In genomic region chr6:44064948-44065272, GRCh38 we compare ENCODE assay signal across 16 cellular contexts.
DNase-seq lines count a peak whose midpoint lies in the region; FAIRE-seq and TF ChIP-seq lines count a peak whose summit lies in the region.
"Had no signal": no experiment of that assay in that cellular context is flagged by ENCODE, and none has a peak within 500 bp of the region (broad histone marks: within the 10 kb centered on the region; RNA-seq: fewer than 3 reads in every experiment).

No MANE protein-coding gene starts in this region.

- no peak overlapping the region for H2BK120ac ChIP-seq in neuronal stem cell (ENCODE audit: low read depth, low read length)

- peaks cover 0 to 3% (median 0%) of the 10 kb centered on the region in 7 donors for H3K9me3 Mint-ChIP-seq in CD14-positive monocyte
- no peaks in the 10 kb centered on the region for H3K9me3 Mint-ChIP-seq in activated naive CD8-positive, alpha-beta T cell treated with anti-CD3 and anti-CD28 coated beads for 36 hours
- H3K9me3 Mint-ChIP-seq: activated naive CD4-positive, alpha-beta T cell treated with anti-CD3 and anti-CD28 coated beads, Interleukin-2, amount 50 U/mL, for 24 hours had no signal

- H2BK12ac ChIP-seq in neuronal stem cell (ENCODE audit: low read length) = no peak overlapping the region

- FAIRE-seq in endothelial cell of umbilical vein (lab: Jason Lieb, UNC) = no peak
- FAIRE-seq: D721Med, pancreas had no signal

- no peaks in the 10 kb centered on the region for H3K79me2 ChIP-seq in endothelial cell of umbilical vein (ENCODE audit: control insufficient read depth, insufficient read depth, low read length)

- H4K8ac ChIP-seq in neuronal stem cell (ENCODE audit: low read depth, low read length) = no peak overlapping the region

- H3K4me3 Mint-ChIP-seq in CD14-positive monocyte = peak overlapping the region; percentile 37 to 78
- no peak overlapping the region for H3K4me3 Mint-ChIP-seq in activated naive CD8-positive, alpha-beta T cell treated with anti-CD3 and anti-CD28 coated beads for 36 hours
- H3K4me3 Mint-ChIP-seq: activated naive CD4-positive, alpha-beta T cell treated with anti-CD3 and anti-CD28 coated beads, Interleukin-2, amount 50 U/mL, for 24 hours; stimulated activated naive CD8-positive, alpha-beta T cell treated with anti-CD3 and anti-CD28 coated beads, Interleukin-15, amount 100 ng/mL, for 72 hours had no signal

- H3K18ac ChIP-seq in neuronal stem cell (ENCODE audit: low read length) = no peak overlapping the region

- no peaks in the 10 kb centered on the region for H3K27me3 ChIP-seq in SJCRH30
- no peaks in the 10 kb centered on the region for H3K27me3 ChIP-seq in endothelial cell of umbilical vein (ENCODE audit: control insufficient read depth in 2 of 2, insufficient read depth in 2 of 2, low read length in 2 of 2)
- H3K27me3 ChIP-seq in neuronal stem cell (ENCODE audit: control insufficient read depth in 3 of 3, insufficient read depth in 3 of 3, low read depth in 1 of 3, low read length in 3 of 3) = no peaks in the 10 kb centered on the region
- H3K27me3 ChIP-seq: pancreas had no signal

- TF ChIP-seq CTCF in CD14-positive monocyte (IDR thresholded peaks at IDR 0.05) (no peak), endothelial cell of umbilical vein (IDR thresholded peaks at IDR 0.05; ENCODE audit: extremely low read depth in 1 of 2, insufficient read depth in 1 of 2, low read depth in 1 of 2, low read length in 2 of 2) (no peak)

- TF ChIP-seq POLR2A in endothelial cell of umbilical vein (IDR thresholded peaks at IDR 0.05; ENCODE audit: low read depth, low read length) = no peak

- no peaks in the 10 kb centered on the region for H3K79me1 ChIP-seq in neuronal stem cell (ENCODE audit: low read depth, low read length)

- peak overlapping the region; percentile 2 for H2BK15ac ChIP-seq in neuronal stem cell (ENCODE audit: low read length)

- peak overlapping the region; percentile 90 for H2AK5ac ChIP-seq in neuronal stem cell (ENCODE audit: low read depth, low read length)

- dilution Hi-C loops in endothelial cell of umbilical vein (cut with MboI; ENCODE audit: extremely low pct_ligation_motif_present, low sequenced_read_pairs) = no loop called here

- H3K36me3 Mint-ChIP-seq in CD14-positive monocyte = peaks cover 0 to 8% of the 10 kb centered on the region in 2 donors
- H3K36me3 Mint-ChIP-seq in activated naive CD8-positive, alpha-beta T cell treated with anti-CD3 and anti-CD28 coated beads for 36 hours = peaks cover 2% of the 10 kb centered on the region
- H3K36me3 Mint-ChIP-seq: activated naive CD4-positive, alpha-beta T cell treated with anti-CD3 and anti-CD28 coated beads, Interleukin-2, amount 50 U/mL, for 24 hours had no signal

- H3K9ac ChIP-seq in endothelial cell of umbilical vein (replicated peaks; ENCODE audit: extremely low read depth, insufficient read depth, low read length) (no peak overlapping the region), neuronal stem cell (ENCODE audit: low read depth, low read length, poor library complexity) (no peak overlapping the region)

- H3K27ac ChIP-seq in SJCRH30 (peak overlapping the region; percentile 25; the same call in 1 of the 2 replicates), endothelial cell of umbilical vein (ENCODE audit: insufficient read depth, low read depth, low read length) (peak overlapping the region; percentile 62), neuronal stem cell (replicated peaks; ENCODE audit: low read length) (no peak overlapping the region)
- H3K27ac ChIP-seq: pancreas had no signal

- intact Hi-C loops in CD14-positive monocyte (cut with micrococcal nuclease) (no loop called here), endothelial cell of umbilical vein (cut with micrococcal nuclease) (no loop called here)

- H3K4me3 ChIP-seq in SJCRH30 = no peak overlapping the region
- no peak overlapping the region for H3K4me3 ChIP-seq in endothelial cell of umbilical vein (replicated peaks in 1 of 3; ENCODE audit: insufficient read depth in 1 of 3, low read depth in 1 of 3, low read length in 3 of 3)
- no peak overlapping the region for H3K4me3 ChIP-seq in neuronal stem cell (ENCODE audit: low read length in 2 of 2)
- H3K4me3 ChIP-seq: pancreas had no signal

- H2AFZ ChIP-seq in endothelial cell of umbilical vein (ENCODE audit: low read depth, low read length) (peak overlapping the region; percentile 7), neuronal stem cell (ENCODE audit: low read length) (no peak overlapping the region)

- H3K4me2 ChIP-seq in endothelial cell of umbilical vein (ENCODE audit: insufficient read depth, low read length) (no peak overlapping the region), neuronal stem cell (ENCODE audit: insufficient read depth, low read length, poor library complexity, severe bottlenecking) (no peak overlapping the region)

- H3K9me3 ChIP-seq in SJCRH30 (replicated peaks) = no peaks in the 10 kb centered on the region
- no peaks in the 10 kb centered on the region for H3K9me3 ChIP-seq in endothelial cell of umbilical vein (replicated peaks; ENCODE audit: control insufficient read depth, insufficient read depth, low read length)
- peaks cover 0 to 5% of the 10 kb centered on the region in 2 donors for H3K9me3 ChIP-seq in neuronal stem cell (replicated peaks in 1 of 2; ENCODE audit: control insufficient read depth in 2 of 2, insufficient read depth in 1 of 2, low read depth in 1 of 2, low read length in 2 of 2)
- H3K9me3 ChIP-seq: pancreas had no signal

- no peak overlapping the region for H3K14ac ChIP-seq in neuronal stem cell (ENCODE audit: low read length)

- no peaks in the 10 kb centered on the region for H4K20me1 ChIP-seq in endothelial cell of umbilical vein (replicated peaks; ENCODE audit: control insufficient read depth, extremely low read depth, insufficient read depth, low read length)

- DNase-seq in CD14-positive monocyte (ENCODE audit: low spot score) (no peak), SJCRH30 (no peak), endothelial cell of umbilical vein (ENCODE audit: low read depth, low spot score) (no peak), neuronal stem cell (ENCODE audit: low spot score) (no peak), HK-2 (ENCODE audit: unreplicated experiment) (no peak)
- DNase-seq in activated naive CD8-positive, alpha-beta T cell treated with anti-CD3 and anti-CD28 coated beads for 36 hours = no peak
- DNase-seq in activated CD8-positive, alpha-beta memory T cell treated with anti-CD3 and anti-CD28 coated beads for 24 hours = no peak
- DNase-seq in stimulated activated CD4-positive, alpha-beta T cell treated with anti-CD3 and anti-CD28 coated beads, Interleukin-15, amount 100 ng/mL, for 24 hours = no peak
- DNase-seq: activated CD8-positive, alpha-beta memory T cell treated with anti-CD3 and anti-CD28 coated beads, Interleukin-2, amount 50 U/mL, for 48 hours; effector memory CD4-positive, alpha-beta T cell; NCI-H2107; stimulated activated naive CD8-positive, alpha-beta T cell treated with anti-CD3 and anti-CD28 coated beads, Interleukin-15, amount 100 ng/mL, for 72 hours; T1000 had no signal

- CTCF ChIA-PET in endothelial cell of umbilical vein (lab: Charles Lee) = interaction anchor here (0.8 to 2.1 kb wide), 7 partner anchors 9 to 295 kb away, joined by 3 to 6 read pairs (median 4); partner anchors contain the start of gene VEGFA

- peak overlapping the region; percentile 65 for H3K23ac ChIP-seq in neuronal stem cell (ENCODE audit: low read depth, low read length, poor library complexity)

- BruUV-seq in endothelial cell of umbilical vein (replicated peaks; lab: Mats Ljungman, UMichigan) = TSS peak; percentile 88

- H2BK5ac ChIP-seq in neuronal stem cell (ENCODE audit: low read length) = no peak overlapping the region

- H3K36me3 ChIP-seq in SJCRH30 (no peaks in the 10 kb centered on the region), endothelial cell of umbilical vein (ENCODE audit: control insufficient read depth in 2 of 2, extremely low read depth in 1 of 2, insufficient read depth in 2 of 2, low read length in 2 of 2) (no peaks in the 10 kb centered on the region), neuronal stem cell (replicated peaks in 1 of 2; ENCODE audit: control insufficient read depth in 2 of 2, insufficient read depth in 2 of 2, low read length in 2 of 2) (no peaks in the 10 kb centered on the region)
- H3K36me3 ChIP-seq: pancreas had no signal

- peaks cover 62% of the 10 kb centered on the region for H3K4me1 Mint-ChIP-seq in CD14-positive monocyte
- peaks cover 9% of the 10 kb centered on the region for H3K4me1 Mint-ChIP-seq in activated naive CD8-positive, alpha-beta T cell treated with anti-CD3 and anti-CD28 coated beads for 36 hours
- H3K4me1 Mint-ChIP-seq: activated naive CD4-positive, alpha-beta T cell treated with anti-CD3 and anti-CD28 coated beads, Interleukin-2, amount 50 U/mL, for 24 hours had no signal

- peak overlapping the region; percentile 94 to 100 (median 97) for H3K27ac Mint-ChIP-seq in CD14-positive monocyte
- no peak overlapping the region for H3K27ac Mint-ChIP-seq in activated naive CD8-positive, alpha-beta T cell treated with anti-CD3 and anti-CD28 coated beads for 36 hours
- H3K27ac Mint-ChIP-seq: activated naive CD4-positive, alpha-beta T cell treated with anti-CD3 and anti-CD28 coated beads, Interleukin-2, amount 50 U/mL, for 24 hours had no signal

- no CpG with 5 or more reads among the region's 3 CpGs for WGBS in neuronal stem cell (ENCODE audit: extremely low coverage in 2 of 2, insufficient read length in 2 of 2, insufficient replicate concordance in 1 of 2), 2 donors

- peaks cover 12 to 22% (median 19%) of the 10 kb centered on the region in 3 donors for H3K27me3 Mint-ChIP-seq in CD14-positive monocyte (ENCODE audit: low read depth in 3 of 3)
- H3K27me3 Mint-ChIP-seq in activated naive CD8-positive, alpha-beta T cell treated with anti-CD3 and anti-CD28 coated beads for 36 hours = peaks cover 6% of the 10 kb centered on the region

- peaks cover 5% of the 10 kb centered on the region for H3K4me1 ChIP-seq in SJCRH30
- peaks cover 22% of the 10 kb centered on the region for H3K4me1 ChIP-seq in endothelial cell of umbilical vein (ENCODE audit: control insufficient read depth, extremely low read depth, insufficient read depth, low read length)
- peaks cover 4 to 11% of the 10 kb centered on the region in 2 donors for H3K4me1 ChIP-seq in neuronal stem cell (ENCODE audit: control insufficient read depth in 2 of 2, insufficient read depth in 1 of 2, low read depth in 1 of 2, low read length in 2 of 2)
- H3K4me1 ChIP-seq: pancreas had no signal

- no peaks in the 10 kb centered on the region for H3K9me1 ChIP-seq in endothelial cell of umbilical vein (replicated peaks; ENCODE audit: control insufficient read depth, extremely low read depth, insufficient read depth, low read length)

- no peak overlapping the region for H3K4ac ChIP-seq in neuronal stem cell (ENCODE audit: low read length)

- H4K91ac ChIP-seq in neuronal stem cell (ENCODE audit: low read depth, low read length, poor library complexity) = no peak overlapping the region

- POLR2A ChIA-PET in endothelial cell of umbilical vein (lab: Charles Lee) = no interaction called here

TF ChIP-seq in endothelial cell of umbilical vein, 7 proteins besides CTCF, POLR2A, EP300 and RAD21 (continues in another document):
- TF ChIP-seq, protein P1, sequence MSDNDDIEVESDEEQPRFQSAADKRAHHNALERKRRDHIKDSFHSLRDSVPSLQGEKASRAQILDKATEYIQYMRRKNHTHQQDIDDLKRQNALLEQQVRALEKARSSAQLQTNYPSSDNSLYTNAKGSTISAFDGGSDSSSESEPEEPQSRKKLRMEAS (IDR thresholded peaks at IDR 0.05; ENCODE audit: insufficient read depth, insufficient read length) = no peak
- no peak for TF ChIP-seq EZH2 (IDR thresholded peaks at IDR 0.05; ENCODE audit: borderline replicate concordance, low read depth, low read length, severe bottlenecking)
